1 cellular context compared by ENCODE assay signal in the genomic region with DNA sequence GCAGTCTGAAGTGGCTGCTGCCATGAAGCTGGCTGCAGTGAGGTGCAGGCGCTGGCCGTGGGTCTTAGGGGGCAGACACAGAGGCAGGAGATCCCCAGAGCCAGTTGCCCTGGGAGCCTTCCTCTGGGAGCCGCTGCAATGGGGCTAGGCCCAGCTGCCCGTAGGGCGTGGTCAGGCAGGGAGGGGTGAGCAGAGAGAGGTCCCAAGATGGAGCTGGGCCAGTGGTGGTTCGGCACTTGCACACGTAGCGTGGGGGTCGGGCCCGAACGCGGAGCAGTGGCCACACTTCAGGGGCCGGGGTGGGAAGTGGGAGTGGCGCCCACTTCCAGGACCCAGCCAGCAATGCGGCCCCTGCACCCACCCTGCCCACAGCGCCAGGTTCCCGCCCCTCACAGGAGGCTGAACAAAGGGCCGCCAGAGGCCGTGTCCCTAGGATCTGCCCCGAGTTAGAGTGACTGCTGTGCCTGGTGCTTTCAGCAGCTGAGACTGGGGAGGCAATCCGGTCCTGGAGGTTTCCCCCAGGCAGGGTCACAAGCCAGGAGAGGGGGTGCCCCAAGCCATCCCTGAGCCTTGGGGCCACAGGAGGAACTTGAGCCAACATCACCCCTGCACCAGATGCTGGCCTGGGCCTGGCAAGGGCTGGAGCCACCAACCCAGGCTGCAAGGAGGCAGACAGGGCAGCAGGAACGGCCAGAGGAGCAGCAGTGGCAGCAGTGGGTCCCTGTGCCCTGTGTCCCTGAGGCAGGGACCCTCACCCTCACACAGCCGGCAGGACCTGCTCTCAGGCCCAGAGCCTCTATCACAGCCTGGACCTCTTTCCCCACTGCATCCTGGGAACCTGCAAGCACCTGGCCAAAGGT.
TF ChIP-seq lines count a peak whose summit lies in the region.

No MANE protein-coding gene starts in this region.

TF ChIP-seq in H1, 55 proteins besides CTCF, POLR2A, EP300 and RAD21:
- TF ChIP-seq SP4 (IDR thresholded peaks at IDR 0.05; ENCODE audit: low read length), result no peak
- TF ChIP-seq YY1 (IDR thresholded peaks at IDR 0.05; ENCODE audit: low read depth, low read length), result no peak
- no peak for TF ChIP-seq KDM1A (IDR thresholded peaks at IDR 0.05; ENCODE audit: borderline replicate concordance, low read length)
- TF ChIP-seq SRF (IDR thresholded peaks at IDR 0.05; ENCODE audit: low read depth, low read length), result no peak
- TF ChIP-seq GTF2F1 (IDR thresholded peaks at IDR 0.05; ENCODE audit: borderline replicate concordance, low read depth, low read length), result no peak
TF ChIP-seq in H1: peak in this region for 0.
